ENCODE assay signal across 9 cellular contexts in the genomic region with DNA sequence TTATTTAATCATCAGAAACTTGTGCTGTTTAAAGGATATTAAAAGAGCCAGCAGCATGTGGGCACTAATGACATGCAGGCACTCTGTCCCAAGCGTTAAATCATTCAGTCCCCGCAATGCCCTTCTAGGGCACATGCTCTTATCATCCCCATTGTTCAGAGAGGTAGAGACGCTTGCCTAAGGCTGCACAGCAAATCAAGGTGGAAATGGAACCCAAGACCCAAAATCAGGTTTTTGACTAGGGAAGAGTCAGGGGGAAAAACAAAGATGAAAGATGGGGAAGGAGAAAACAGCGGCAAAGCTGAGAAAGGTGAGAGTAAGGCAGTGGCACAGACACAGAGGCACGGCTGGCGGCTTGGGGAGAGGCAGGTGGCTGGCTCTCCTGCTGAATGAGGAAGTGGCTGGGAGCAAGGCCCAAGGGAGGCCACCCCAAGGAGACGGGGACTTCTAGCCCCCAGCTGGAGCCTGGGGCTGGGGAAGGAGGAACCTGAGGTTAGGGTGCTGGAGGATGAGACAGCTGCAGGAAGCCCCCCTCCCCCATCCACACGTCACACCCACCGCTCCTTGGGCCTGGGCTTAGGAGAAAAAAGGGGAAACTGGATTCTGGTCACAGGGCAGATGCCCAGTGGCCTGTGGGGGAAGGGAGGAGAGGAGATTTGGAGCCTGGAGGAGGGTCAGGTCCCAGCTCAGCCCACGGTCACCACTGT. TPM values are rescaled to one million over a fixed set of nuclear protein-coding genes. Genes with fewer than 3 reads are reported as not detected.
A peak's percentile ranks its signal among the peaks of the same experiment; 100 is the strongest.
DNase-seq lines count a peak whose midpoint lies in the region; ATAC-seq and TF ChIP-seq lines count a peak whose summit lies in the region.
"Had no signal": no experiment of that assay in that cellular context is flagged by ENCODE, and none has a peak within 500 bp of the region (broad histone marks: within the 10 kb centered on the region; RNA-seq: fewer than 3 reads in every experiment).

No MANE protein-coding gene starts in this region.

- no peaks in the 10 kb centered on the region for H3K9me3 ChIP-seq in psoas muscle

- H3K4me1 ChIP-seq in psoas muscle, result no peaks in the 10 kb centered on the region

- no peak overlapping the region for H3K4me3 ChIP-seq in psoas muscle

- H3K27ac ChIP-seq in psoas muscle, result no peak overlapping the region

- peak; percentile 96 to 99 for DNase-seq in NOMO-1 (lab: John Stamatoyannopoulos, UW; ENCODE audit: unreplicated experiment in 2 of 2)
- DNase-seq in globus pallidus (ENCODE audit: low spot score), result peak; percentile 71
- DNase-seq in psoas muscle, result peak; percentile 72 to 84
- DNase-seq in HK-2 (ENCODE audit: unreplicated experiment), result no peak
- DNase-seq in superior temporal gyrus (ENCODE audit: extremely low spot score), result no peak
- no peak for DNase-seq in dedifferentiated amniotic fluid mesenchymal stem cell (ENCODE audit: extremely low spot score)

- H3K27me3 ChIP-seq in psoas muscle (ENCODE audit: insufficient read depth in 3 of 3, low read length in 2 of 3), result no peaks in the 10 kb centered on the region

- peak; percentile 33 for TF ChIP-seq POLR2A in GM18505 (IDR thresholded peaks at IDR 0.05; ENCODE audit: borderline replicate concordance, extremely low read depth, insufficient read depth, insufficient read length)

- H3K36me3 ChIP-seq in psoas muscle (ENCODE audit: insufficient read depth in 1 of 2, low read depth in 1 of 2), result no peaks in the 10 kb centered on the region

- 53 to 66% (median 54%) methylated on average over 10 of the region's 10 CpGs for WGBS in psoas muscle, 3 donors

- TF ChIP-seq CTCF in psoas muscle (IDR thresholded peaks at IDR 0.05), result no peak

- intact Hi-C loops in psoas muscle (cut with DNase I), result no loop called here

- ATAC-seq in GM18505 (IDR thresholded peaks at IDR 0.05; ENCODE audit: unreplicated experiment), result no peak
- peak; percentile 53 to 70 (median 59) for ATAC-seq in psoas muscle
- no peak for ATAC-seq in HG02870 (IDR thresholded peaks at IDR 0.05; ENCODE audit: unreplicated experiment)
- ATAC-seq: HCT116 had no signal

RNA-seq across cellular contexts. Expression of gene TYROBP, which starts 1.0 kb away (rescaled TPM):
- total RNA-seq in psoas muscle, result 10 to 100 TPM in 3 of 4 donors, 1 to 10 TPM in 1; 9.4 to 22.1 (median 14.2) TPM
- 10 to 100 TPM in 2 of 3 donors, 1 to 10 TPM in 1; 7.8 to 19.1 (median 10.6) TPM for polyA plus RNA-seq in psoas muscle

RNA-seq across cellular contexts. Expression of gene HCST, which starts 6.8 kb away (rescaled TPM):
- 1 to 10 TPM; 1.7 to 4.7 (median 3.1) TPM for total RNA-seq in psoas muscle
- polyA plus RNA-seq in psoas muscle, result 1 to 10 TPM; 1.1 to 4.2 (median 3.5) TPM

RNA-seq across cellular contexts. Expression of gene NFKBID, which starts 8.8 kb away (rescaled TPM):
- 1 to 10 TPM in 3 of 4 donors, under 1 TPM in 1; 0.90 to 2.2 (median 1.5) TPM for total RNA-seq in psoas muscle
- 1 to 10 TPM in 2 of 3 donors, under 1 TPM in 1; 0.75 to 1.6 (median 1.2) TPM for polyA plus RNA-seq in psoas muscle

RNA-seq across cellular contexts. Expression of gene LRFN3, which starts 27.0 kb away (rescaled TPM):
- 10 to 100 TPM in 2 of 4 donors, 1 to 10 TPM in 2; 7.2 to 11.2 (median 10.0) TPM for total RNA-seq in psoas muscle
- polyA plus RNA-seq in psoas muscle, result 10 to 100 TPM in 2 of 3 donors, 1 to 10 TPM in 1; 8.6 to 25.6 (median 11.3) TPM

RNA-seq across cellular contexts. Expression of gene APLP1, which starts 40.8 kb away (rescaled TPM):
- 1 to 10 TPM in 1 of 4 donors, under 1 TPM in 3; 0.48 to 4.1 (median 0.78) TPM for total RNA-seq in psoas muscle
- 1 to 10 TPM in 1 of 3 donors, under 1 TPM in 2; 0.48 to 2.2 (median 1.00) TPM for polyA plus RNA-seq in psoas muscle

Comparison
In these comparisons a context has a peak if more than half of its experiments do, and no peak if none do; other contexts are left out.
1. ATAC-seq: peak in psoas muscle (4 of 4); none in GM18505 (single experiment) and HG02870 (single experiment).
2. DNase-seq: peak in NOMO-1 (2 of 2), globus pallidus (single experiment) and psoas muscle (2 of 2); none in HK-2 (single experiment), superior temporal gyrus (single experiment) and dedifferentiated amniotic fluid mesenchymal stem cell (single experiment).